Comparison of ENCODE assay signal across 1 cellular context in the genomic region with DNA sequence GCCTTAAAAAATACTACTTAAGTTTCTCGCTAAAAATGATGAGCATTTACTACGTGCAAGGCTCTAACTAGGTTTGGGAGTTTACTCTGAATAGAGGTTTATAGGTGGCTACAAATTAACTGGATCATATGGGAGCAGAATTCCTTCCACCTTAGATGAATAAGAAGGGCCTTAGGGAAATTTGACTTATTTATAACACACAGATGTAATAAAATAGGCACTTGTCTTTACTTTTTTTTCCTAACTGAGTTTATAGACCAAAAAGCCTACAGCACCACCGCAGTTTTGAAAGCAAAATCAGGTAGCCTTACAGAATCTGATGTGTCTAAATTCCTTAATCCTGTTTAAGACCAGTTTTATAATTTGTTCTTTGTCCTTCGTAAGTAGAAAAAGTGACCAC.
TF ChIP-seq lines count a peak whose summit lies in the region.

No MANE protein-coding gene starts in this region.

TF ChIP-seq in GM12878, 131 proteins besides CTCF, POLR2A, EP300 and RAD21:
- no peak for TF ChIP-seq EZH2 (IDR thresholded peaks at IDR 0.05; ENCODE audit: borderline replicate concordance, control insufficient read depth, low read depth, low read length)
- TF ChIP-seq MTA3 (IDR thresholded peaks at IDR 0.05; ENCODE audit: borderline replicate concordance, low read length), result no peak
- no peak for TF ChIP-seq MLLT1 (IDR thresholded peaks at IDR 0.05)
- TF ChIP-seq NR2F1 (conservative IDR thresholded peaks at IDR 0.05), result no peak
- TF ChIP-seq CHD2 (IDR thresholded peaks at IDR 0.05; ENCODE audit: borderline replicate concordance, low read depth, low read length), result no peak
- TF ChIP-seq PAX5 (IDR thresholded peaks at IDR 0.05; ENCODE audit: borderline replicate concordance, low read depth, low read length), result no peak
- no peak for TF ChIP-seq SIX5 (IDR thresholded peaks at IDR 0.05; ENCODE audit: low read depth, low read length, severe bottlenecking)
- TF ChIP-seq, protein P1, sequence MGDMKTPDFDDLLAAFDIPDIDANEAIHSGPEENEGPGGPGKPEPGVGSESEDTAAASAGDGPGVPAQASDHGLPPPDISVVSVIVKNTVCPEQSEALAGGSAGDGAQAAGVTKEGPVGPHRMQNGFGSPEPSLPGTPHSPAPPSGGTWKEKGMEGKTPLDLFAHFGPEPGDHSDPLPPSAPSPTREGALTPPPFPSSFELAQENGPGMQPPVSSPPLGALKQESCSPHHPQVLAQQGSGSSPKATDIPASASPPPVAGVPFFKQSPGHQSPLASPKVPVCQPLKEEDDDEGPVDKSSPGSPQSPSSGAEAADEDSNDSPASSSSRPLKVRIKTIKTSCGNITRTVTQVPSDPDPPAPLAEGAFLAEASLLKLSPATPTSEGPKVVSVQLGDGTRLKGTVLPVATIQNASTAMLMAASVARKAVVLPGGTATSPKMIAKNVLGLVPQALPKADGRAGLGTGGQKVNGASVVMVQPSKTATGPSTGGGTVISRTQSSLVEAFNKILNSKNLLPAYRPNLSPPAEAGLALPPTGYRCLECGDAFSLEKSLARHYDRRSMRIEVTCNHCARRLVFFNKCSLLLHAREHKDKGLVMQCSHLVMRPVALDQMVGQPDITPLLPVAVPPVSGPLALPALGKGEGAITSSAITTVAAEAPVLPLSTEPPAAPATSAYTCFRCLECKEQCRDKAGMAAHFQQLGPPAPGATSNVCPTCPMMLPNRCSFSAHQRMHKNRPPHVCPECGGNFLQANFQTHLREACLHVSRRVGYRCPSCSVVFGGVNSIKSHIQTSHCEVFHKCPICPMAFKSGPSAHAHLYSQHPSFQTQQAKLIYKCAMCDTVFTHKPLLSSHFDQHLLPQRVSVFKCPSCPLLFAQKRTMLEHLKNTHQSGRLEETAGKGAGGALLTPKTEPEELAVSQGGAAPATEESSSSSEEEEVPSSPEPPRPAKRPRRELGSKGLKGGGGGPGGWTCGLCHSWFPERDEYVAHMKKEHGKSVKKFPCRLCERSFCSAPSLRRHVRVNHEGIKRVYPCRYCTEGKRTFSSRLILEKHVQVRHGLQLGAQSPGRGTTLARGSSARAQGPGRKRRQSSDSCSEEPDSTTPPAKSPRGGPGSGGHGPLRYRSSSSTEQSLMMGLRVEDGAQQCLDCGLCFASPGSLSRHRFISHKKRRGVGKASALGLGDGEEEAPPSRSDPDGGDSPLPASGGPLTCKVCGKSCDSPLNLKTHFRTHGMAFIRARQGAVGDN (IDR thresholded peaks at IDR 0.05), result no peak
- TF ChIP-seq FOS (IDR thresholded peaks at IDR 0.05; ENCODE audit: borderline replicate concordance, extremely low read depth, insufficient read length), result no peak
